In genomic region chr2:171160630-171161424, GRCh38 we compare ENCODE assay signal across 8 cellular contexts. TPM values are rescaled to one million over a fixed set of nuclear protein-coding genes. Genes with fewer than 3 reads are reported as not detected.
DNase-seq lines count a peak whose midpoint lies in the region; ATAC-seq and TF ChIP-seq lines count a peak whose summit lies in the region.

Gene TLK1 (minus strand): TSS chr2:171160893. CDS start chr2:171160428, 465 bp downstream.

- CTCF ChIA-PET in RWPE1 (lab: Yijun Ruan, JAX) = interaction anchor here (0.6 to 0.7 kb wide), 2 partner anchors 35 to 232 kb away, joined by 3 to 5 read pairs; no protein-coding TSS in a partner anchor

- peak within 1 kb of the TSS; percentile 96 for H3K27ac Mint-ChIP-seq in activated T-helper 17 cell treated with anti-CD3 and anti-CD28 coated beads, Interleukin-2, amount 50 U/mL, for 72 hours
- H3K27ac Mint-ChIP-seq in natural killer cell treated with Interleukin-12 subunit alpha and Interleukin-12 subunit beta and Interleukin-15 and Interleukin-18, amount 100 ng/mL, for 72 hours = peak within 1 kb of the TSS; percentile 76 to 93

- peaks cover 44% of the 10 kb centered on the region for H3K4me1 Mint-ChIP-seq in activated T-helper 17 cell treated with anti-CD3 and anti-CD28 coated beads, Interleukin-2, amount 50 U/mL, for 72 hours
- H3K4me1 Mint-ChIP-seq in natural killer cell treated with Interleukin-12 subunit alpha and Interleukin-12 subunit beta and Interleukin-15 and Interleukin-18, amount 100 ng/mL, for 72 hours (ENCODE audit: low read depth in 2 of 2) = peaks cover 29 to 33% of the 10 kb centered on the region in 2 donors

- H3K4me3 Mint-ChIP-seq in activated T-helper 17 cell treated with anti-CD3 and anti-CD28 coated beads, Interleukin-2, amount 50 U/mL, for 72 hours = peak within 1 kb of the TSS; percentile 99
- peak within 1 kb of the TSS; percentile 90 for H3K4me3 Mint-ChIP-seq in natural killer cell treated with Interleukin-12 subunit alpha and Interleukin-12 subunit beta and Interleukin-15 and Interleukin-18, amount 100 ng/mL, for 72 hours

- no peaks in the 10 kb centered on the region for H3K27me3 Mint-ChIP-seq in activated T-helper 17 cell treated with anti-CD3 and anti-CD28 coated beads, Interleukin-2, amount 50 U/mL, for 72 hours
- peaks cover 5 to 8% of the 10 kb centered on the region in 2 donors for H3K27me3 Mint-ChIP-seq in natural killer cell treated with Interleukin-12 subunit alpha and Interleukin-12 subunit beta and Interleukin-15 and Interleukin-18, amount 100 ng/mL, for 72 hours

- DNase-seq in DMS53 (lab: John Stamatoyannopoulos, UW) (peak; percentile 94), RWPE1 (ENCODE audit: low spot score) (peak; percentile 73), fibroblast of peridontal ligament (ENCODE audit: extremely low read depth) (peak; percentile 64)
- DNase-seq in Jurkat, Clone E6-1 (ENCODE audit: low read depth, low spot score) = peak; percentile 67
- DNase-seq in natural killer cell treated with Interleukin-12 subunit alpha and Interleukin-12 subunit beta and Interleukin-15 and Interleukin-18, amount 100 ng/mL, for 72 hours (ENCODE audit: low spot score) = peak; percentile 79
- peak; percentile 74 for DNase-seq in stimulated activated naive CD8-positive, alpha-beta T cell treated with anti-CD3 and anti-CD28 coated beads, Interleukin-15, Interleukin-2, amounts not matched to agents 100 U/mL and 50 U/mL, for 24 hours

- H3K36me3 Mint-ChIP-seq in activated T-helper 17 cell treated with anti-CD3 and anti-CD28 coated beads, Interleukin-2, amount 50 U/mL, for 72 hours (ENCODE audit: low read depth) = peaks cover 22% of the 10 kb centered on the region
- no peaks in the 10 kb centered on the region for H3K36me3 Mint-ChIP-seq in natural killer cell treated with Interleukin-12 subunit alpha and Interleukin-12 subunit beta and Interleukin-15 and Interleukin-18, amount 100 ng/mL, for 72 hours

- POLR2A ChIA-PET in RWPE1 (lab: Yijun Ruan, JAX; ENCODE audit: low non-redundant PET) = interaction anchor here (0.6 kb wide), 1 partner anchor 133 kb away, joined by 5 read pairs; no protein-coding TSS in a partner anchor

- H3K27ac ChIP-seq in RWPE1 = peak within 1 kb of the TSS; percentile 98

- peak within 1 kb of the TSS; percentile 87 for H3K4me3 ChIP-seq in Jurkat, Clone E6-1 (ENCODE audit: low read length)

- no peaks in the 10 kb centered on the region for H3K9me3 Mint-ChIP-seq in activated T-helper 17 cell treated with anti-CD3 and anti-CD28 coated beads, Interleukin-2, amount 50 U/mL, for 72 hours
- H3K9me3 Mint-ChIP-seq in natural killer cell treated with Interleukin-12 subunit alpha and Interleukin-12 subunit beta and Interleukin-15 and Interleukin-18, amount 100 ng/mL, for 72 hours = no peaks in the 10 kb centered on the region

- ATAC-seq in GM21576 (IDR thresholded peaks at IDR 0.05; ENCODE audit: unreplicated experiment) = peak; percentile 45
- peak; percentile 58 for ATAC-seq in activated T-helper 17 cell treated with anti-CD3 and anti-CD28 coated beads, Interleukin-2, amount 50 U/mL, for 72 hours (replicated peaks)
- peak; percentile 90 to 92 for ATAC-seq in natural killer cell treated with Interleukin-12 subunit alpha and Interleukin-12 subunit beta and Interleukin-15 and Interleukin-18, amount 100 ng/mL, for 72 hours
- ATAC-seq in stimulated activated naive CD8-positive, alpha-beta T cell treated with anti-CD3 and anti-CD28 coated beads, Interleukin-15, Interleukin-2, amounts not matched to agents 100 U/mL and 50 U/mL, for 24 hours = peak; percentile 63

- no peak for TF ChIP-seq CTCF in RWPE1 (conservative IDR thresholded peaks at IDR 0.05; ENCODE audit: low read depth)

RNA-seq across cellular contexts. Expression of gene TLK1, which starts in this region (rescaled TPM):
- polyA plus RNA-seq in Jurkat, Clone E6-1 (2012; ENCODE audit: insufficient read depth, insufficient read length) = 23.6 TPM
- total RNA-seq in activated T-helper 17 cell treated with anti-CD3 and anti-CD28 coated beads, Interleukin-2, amount 50 U/mL, for 72 hours = 10 to 100 TPM; 54.5 to 64.0 TPM
- 10 to 100 TPM; 59.5 to 76.3 TPM for total RNA-seq in natural killer cell treated with Interleukin-12 subunit alpha and Interleukin-12 subunit beta and Interleukin-15 and Interleukin-18, amount 100 ng/mL, for 72 hours

Comparison
In these comparisons a context has a peak if more than half of its experiments do, and no peak if none do; other contexts are left out.
1. Peak in every context shown above with its lines: DNase-seq, ATAC-seq, H3K4me3 ChIP-seq and H3K27ac ChIP-seq.